In genomic region chr10:61839911-61840310, GRCh38 we compare ENCODE assay signal across 11 cellular contexts.
"Had no signal": no experiment of that assay in that cellular context is flagged by ENCODE, and none has a peak within 500 bp of the region (broad histone marks: within the 10 kb centered on the region; RNA-seq: fewer than 3 reads in every experiment).

No MANE protein-coding gene starts in this region.

- FAIRE-seq: astrocyte, endometrium, keratinocyte had no signal

- H3K9me3 ChIP-seq: lower lobe of right lung, testis, vagina had no signal

- H3K36me3 ChIP-seq: lower lobe of right lung, vagina had no signal

- H3K27me3 ChIP-seq: testis, vagina had no signal

- H3K4me3 ChIP-seq: lower lobe of right lung, testis, vagina had no signal

- ATAC-seq: activated CD4-positive, CD25-positive, alpha-beta regulatory T cell treated with anti-CD3 and anti-CD28 coated beads, Interleukin-2, amount 50 U/mL, for 24 hours; sciatic nerve; T-cell had no signal

- H3K27ac ChIP-seq: lower lobe of right lung, vagina had no signal

- DNase-seq: activated naive CD4-positive, alpha-beta T cell treated with anti-CD3 and anti-CD28 coated beads for 36 hours; lower lobe of right lung; T-cell; T-helper 9 cell; testis had no signal
